Comparison of ENCODE assay signal across 1 cellular context in the genomic region with DNA sequence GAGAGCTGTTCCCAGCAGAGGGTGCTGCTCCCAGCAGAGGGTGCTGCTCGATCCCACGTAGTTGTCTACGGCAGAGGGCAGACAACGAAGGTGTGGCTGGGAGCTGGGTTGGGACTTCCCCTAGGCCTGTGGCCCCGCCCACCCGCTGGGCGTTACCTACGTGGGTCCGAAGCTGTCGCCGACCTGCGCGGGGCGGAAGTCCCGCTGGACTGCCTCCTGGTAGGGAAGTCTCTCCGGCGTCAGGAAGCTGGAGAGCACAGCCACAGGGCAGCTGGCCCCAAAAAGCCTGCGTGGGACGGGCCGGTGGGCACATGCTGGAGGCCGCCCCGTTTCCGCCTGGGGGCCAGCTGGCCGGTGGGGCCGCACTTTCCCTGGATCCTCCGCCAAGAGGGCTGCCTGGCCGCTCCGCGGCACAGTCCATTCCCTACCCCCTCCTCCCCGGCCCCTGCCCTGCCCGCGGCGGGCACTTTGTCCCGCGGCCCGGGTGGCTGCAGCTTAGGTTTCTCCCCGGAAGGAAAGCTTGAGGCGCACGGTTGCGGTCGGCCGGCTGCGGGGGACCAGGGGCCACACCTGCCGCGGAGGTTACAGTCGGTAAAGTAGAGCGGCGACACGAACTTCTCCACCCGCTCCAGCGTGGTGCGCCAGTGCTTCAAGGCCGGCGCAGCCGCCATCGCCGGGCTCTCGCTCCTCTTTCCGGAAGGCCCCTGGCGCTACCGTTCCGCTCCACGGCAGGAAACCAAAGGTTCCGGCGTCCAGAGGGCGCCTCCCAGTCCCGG.
TF ChIP-seq lines count a peak whose summit lies in the region.

A gene (minus strand): TSS at position 695 of the 776 bp plus-strand sequence. CDS start 24 bp downstream, at position 671.

TF ChIP-seq in SK-N-SH, 30 proteins besides CTCF, POLR2A, EP300 and RAD21 (continued from another document):
- TF ChIP-seq CHD2 (IDR thresholded peaks at IDR 0.05; ENCODE audit: low read length, partially characterized antibody) = peak; percentile 75
- TF ChIP-seq, protein P1, sequence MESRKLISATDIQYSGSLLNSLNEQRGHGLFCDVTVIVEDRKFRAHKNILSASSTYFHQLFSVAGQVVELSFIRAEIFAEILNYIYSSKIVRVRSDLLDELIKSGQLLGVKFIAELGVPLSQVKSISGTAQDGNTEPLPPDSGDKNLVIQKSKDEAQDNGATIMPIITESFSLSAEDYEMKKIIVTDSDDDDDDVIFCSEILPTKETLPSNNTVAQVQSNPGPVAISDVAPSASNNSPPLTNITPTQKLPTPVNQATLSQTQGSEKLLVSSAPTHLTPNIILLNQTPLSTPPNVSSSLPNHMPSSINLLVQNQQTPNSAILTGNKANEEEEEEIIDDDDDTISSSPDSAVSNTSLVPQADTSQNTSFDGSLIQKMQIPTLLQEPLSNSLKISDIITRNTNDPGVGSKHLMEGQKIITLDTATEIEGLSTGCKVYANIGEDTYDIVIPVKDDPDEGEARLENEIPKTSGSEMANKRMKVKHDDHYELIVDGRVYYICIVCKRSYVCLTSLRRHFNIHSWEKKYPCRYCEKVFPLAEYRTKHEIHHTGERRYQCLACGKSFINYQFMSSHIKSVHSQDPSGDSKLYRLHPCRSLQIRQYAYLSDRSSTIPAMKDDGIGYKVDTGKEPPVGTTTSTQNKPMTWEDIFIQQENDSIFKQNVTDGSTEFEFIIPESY (IDR thresholded peaks at IDR 0.05; ENCODE audit: borderline replicate concordance, low read depth) = peak; percentile 60; the same call in 1 of the 2 replicates
- TF ChIP-seq, protein P2, sequence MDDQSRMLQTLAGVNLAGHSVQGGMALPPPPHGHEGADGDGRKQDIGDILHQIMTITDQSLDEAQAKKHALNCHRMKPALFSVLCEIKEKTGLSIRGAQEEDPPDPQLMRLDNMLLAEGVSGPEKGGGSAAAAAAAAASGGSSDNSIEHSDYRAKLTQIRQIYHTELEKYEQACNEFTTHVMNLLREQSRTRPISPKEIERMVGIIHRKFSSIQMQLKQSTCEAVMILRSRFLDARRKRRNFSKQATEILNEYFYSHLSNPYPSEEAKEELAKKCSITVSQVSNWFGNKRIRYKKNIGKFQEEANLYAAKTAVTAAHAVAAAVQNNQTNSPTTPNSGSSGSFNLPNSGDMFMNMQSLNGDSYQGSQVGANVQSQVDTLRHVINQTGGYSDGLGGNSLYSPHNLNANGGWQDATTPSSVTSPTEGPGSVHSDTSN (IDR thresholded peaks at IDR 0.05) = 0 out of 2 replicates have a peak, but pooled peaks have one; percentile 15
- TF ChIP-seq POLR2AphosphoS5 (IDR thresholded peaks at IDR 0.05; ENCODE audit: low read depth, low read length) = peak; percentile 68
- TF ChIP-seq, protein P3, sequence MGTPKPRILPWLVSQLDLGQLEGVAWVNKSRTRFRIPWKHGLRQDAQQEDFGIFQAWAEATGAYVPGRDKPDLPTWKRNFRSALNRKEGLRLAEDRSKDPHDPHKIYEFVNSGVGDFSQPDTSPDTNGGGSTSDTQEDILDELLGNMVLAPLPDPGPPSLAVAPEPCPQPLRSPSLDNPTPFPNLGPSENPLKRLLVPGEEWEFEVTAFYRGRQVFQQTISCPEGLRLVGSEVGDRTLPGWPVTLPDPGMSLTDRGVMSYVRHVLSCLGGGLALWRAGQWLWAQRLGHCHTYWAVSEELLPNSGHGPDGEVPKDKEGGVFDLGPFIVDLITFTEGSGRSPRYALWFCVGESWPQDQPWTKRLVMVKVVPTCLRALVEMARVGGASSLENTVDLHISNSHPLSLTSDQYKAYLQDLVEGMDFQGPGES (IDR thresholded peaks at IDR 0.05; ENCODE audit: low read depth, low read length) = no peak
- TF ChIP-seq SIN3A (IDR thresholded peaks at IDR 0.05; ENCODE audit: borderline replicate concordance, low read depth, low read length) = peak; percentile 81; the same call in 1 of the 2 replicates
- no peak for TF ChIP-seq FOSL2 (IDR thresholded peaks at IDR 0.05; ENCODE audit: borderline replicate concordance, low read depth)
- TF ChIP-seq MXI1 (IDR thresholded peaks at IDR 0.05; ENCODE audit: low read depth, low read length) = peak; percentile 96
- TF ChIP-seq SMC3 (IDR thresholded peaks at IDR 0.05; ENCODE audit: low read depth, low read length) = peak; percentile 74
- TF ChIP-seq, protein P4, sequence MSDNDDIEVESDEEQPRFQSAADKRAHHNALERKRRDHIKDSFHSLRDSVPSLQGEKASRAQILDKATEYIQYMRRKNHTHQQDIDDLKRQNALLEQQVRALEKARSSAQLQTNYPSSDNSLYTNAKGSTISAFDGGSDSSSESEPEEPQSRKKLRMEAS (IDR thresholded peaks at IDR 0.05; ENCODE audit: low read depth) = peak; percentile 69
